4 cellular contexts compared by ENCODE assay signal in genomic region chr1:41197-41596, GRCh38. TPM values are rescaled to one million over a fixed set of nuclear protein-coding genes. Genes with fewer than 3 reads are reported as not detected.
"Had no signal": no experiment of that assay in that cellular context is flagged by ENCODE, and none has a peak within 500 bp of the region (broad histone marks: within the 10 kb centered on the region; RNA-seq: fewer than 3 reads in every experiment).

No MANE protein-coding gene starts in this region.

RNA-seq across cellular contexts. Expression of gene OR4F5, which starts 24.0 kb away (rescaled TPM):
- total RNA-seq: LHCN-M2, M059J, MCF 10A, NCI-H460 had no signal
